8 cellular contexts compared by ENCODE assay signal in the genomic region with DNA sequence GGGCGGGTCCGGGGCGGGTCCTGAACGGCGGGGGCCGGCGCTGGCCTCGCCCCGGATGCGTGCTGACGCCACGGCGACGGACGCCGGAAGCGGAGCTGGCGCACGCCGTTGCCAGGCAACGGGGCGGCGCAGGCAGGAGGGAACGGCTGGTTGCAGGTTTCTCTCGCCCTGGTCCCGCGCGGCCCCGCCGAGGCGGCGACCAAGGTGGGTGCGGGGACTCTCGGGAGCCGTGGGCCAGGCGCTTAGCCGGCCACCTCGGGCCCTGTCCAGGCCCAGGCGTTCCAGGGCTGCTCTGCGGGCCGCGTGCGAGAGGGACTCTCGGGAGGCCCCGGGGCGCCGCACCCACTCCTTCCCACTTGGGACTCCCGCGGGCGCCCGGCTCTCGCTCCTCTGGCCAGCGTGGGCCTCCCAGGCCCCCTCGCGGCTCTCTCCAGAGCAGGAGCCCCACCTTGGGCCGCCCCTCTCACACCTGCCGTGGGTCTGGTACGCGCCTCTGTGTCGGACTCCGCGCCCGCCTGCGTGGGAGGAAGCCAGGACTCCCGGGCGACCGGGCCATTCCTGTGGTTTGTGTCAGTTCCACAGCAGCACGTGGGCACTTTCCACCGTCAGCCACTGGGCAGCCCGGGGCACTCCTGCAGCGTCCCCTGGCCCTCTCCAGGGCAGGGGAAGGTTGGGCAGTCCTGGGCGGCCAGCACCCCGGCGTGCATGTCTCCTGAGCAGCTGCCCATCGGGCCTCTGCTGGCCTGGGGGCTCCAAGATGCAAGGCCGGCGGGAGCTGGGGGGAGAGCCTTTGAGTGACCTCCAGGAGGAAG. TPM values are rescaled to one million over a fixed set of nuclear protein-coding genes. Genes with fewer than 3 reads are reported as not detected.
DNase-seq lines count a peak whose midpoint lies in the region; ATAC-seq, FAIRE-seq and TF ChIP-seq lines count a peak whose summit lies in the region.

A gene (plus strand): TSS at position 114 of the 812 bp plus-strand sequence. CDS start 644 bp downstream, at position 758.

- no peak for TF ChIP-seq CTCF in nephron progenitor cell (IDR thresholded peaks at IDR 0.05)

- H3K27ac Mint-ChIP-seq in activated T-helper 2 cell treated with anti-CD3 and anti-CD28 coated beads, Interferon-gamma antibody, Interleukin-2, Interleukin-4, amounts not matched to agents 10 μg/mL and 5 μg/mL and 100 μg/mL, durations not matched to agents 14 hours and 24 hours and 36 hours = peak within 1 kb of the TSS; percentile 49
- H3K27ac Mint-ChIP-seq in nephron progenitor cell = no peak within 1 kb of the TSS

- H3K4me3 Mint-ChIP-seq in activated T-helper 2 cell treated with anti-CD3 and anti-CD28 coated beads, Interferon-gamma antibody, Interleukin-2, Interleukin-4, amounts not matched to agents 10 μg/mL and 5 μg/mL and 100 μg/mL, durations not matched to agents 14 hours and 24 hours and 36 hours (ENCODE audit: low read depth) = peak within 1 kb of the TSS; percentile 61
- peak within 1 kb of the TSS; percentile 78 for H3K4me3 Mint-ChIP-seq in nephron progenitor cell

- intact Hi-C loops in activated T-helper 2 cell treated with anti-CD3 and anti-CD28 coated beads, Interferon-gamma antibody, Interleukin-2, Interleukin-4, amounts not matched to agents 10 μg/mL and 5 μg/mL and 100 μg/mL, durations not matched to agents 14 hours and 24 hours and 36 hours (cut with micrococcal nuclease) = loop anchor here (2.0 kb wide), 1 partner anchor 35 kb away; a partner anchor contains a TSS

- peaks cover 3% of the 10 kb centered on the region for H3K27me3 Mint-ChIP-seq in activated T-helper 2 cell treated with anti-CD3 and anti-CD28 coated beads, Interferon-gamma antibody, Interleukin-2, Interleukin-4, amounts not matched to agents 10 μg/mL and 5 μg/mL and 100 μg/mL, durations not matched to agents 14 hours and 24 hours and 36 hours (ENCODE audit: low read depth)
- peaks cover 12% of the 10 kb centered on the region for H3K27me3 Mint-ChIP-seq in nephron progenitor cell (ENCODE audit: low read depth, poor library complexity)

- H3K9me3 Mint-ChIP-seq in activated T-helper 2 cell treated with anti-CD3 and anti-CD28 coated beads, Interferon-gamma antibody, Interleukin-2, Interleukin-4, amounts not matched to agents 10 μg/mL and 5 μg/mL and 100 μg/mL, durations not matched to agents 14 hours and 24 hours and 36 hours = no peaks in the 10 kb centered on the region
- H3K9me3 Mint-ChIP-seq in nephron progenitor cell = no peaks in the 10 kb centered on the region

- peaks cover 4% of the 10 kb centered on the region for H3K4me1 Mint-ChIP-seq in activated T-helper 2 cell treated with anti-CD3 and anti-CD28 coated beads, Interferon-gamma antibody, Interleukin-2, Interleukin-4, amounts not matched to agents 10 μg/mL and 5 μg/mL and 100 μg/mL, durations not matched to agents 14 hours and 24 hours and 36 hours (ENCODE audit: low read depth)
- peaks cover 24% of the 10 kb centered on the region for H3K4me1 Mint-ChIP-seq in nephron progenitor cell

- DNase-seq in DMS153 treated with DMSO at 0.1 percent for 48 hours (lab: John Stamatoyannopoulos, UW; ENCODE audit: unreplicated experiment) (peak; percentile 18), HuH-7 (ENCODE audit: low spot score) (peak; percentile 98), RCC 7860 (ENCODE audit: low spot score) (peak; percentile 59), fibroblast of the conjunctiva (ENCODE audit: low read depth) (peak; percentile 77), nephron progenitor cell (peak; percentile 87)
- peak; percentile 86 for DNase-seq in activated T-helper 2 cell treated with anti-CD3 and anti-CD28 coated beads, Interferon-gamma antibody, Interleukin-2, Interleukin-4, amounts not matched to agents 10 μg/mL and 5 μg/mL and 100 μg/mL, durations not matched to agents 14 hours and 24 hours and 36 hours (ENCODE audit: low spot score)
- DNase-seq in stimulated activated naive CD8-positive, alpha-beta T cell treated with anti-CD3 and anti-CD28 coated beads, Interleukin-15, Interleukin-2, amounts not matched to agents 100 U/mL and 50 U/mL, for 24 hours = peak; percentile 92

- ATAC-seq in GM21526 (IDR thresholded peaks at IDR 0.05; ENCODE audit: low FRiP score, unreplicated experiment) = peak; percentile 84
- peak; percentile 97 for ATAC-seq in stimulated activated naive CD8-positive, alpha-beta T cell treated with anti-CD3 and anti-CD28 coated beads, Interleukin-15, Interleukin-2, amounts not matched to agents 100 U/mL and 50 U/mL, for 24 hours

- FAIRE-seq in RCC 7860 (lab: Jason Lieb, UNC) = no peak

- no peaks in the 10 kb centered on the region for H3K36me3 Mint-ChIP-seq in activated T-helper 2 cell treated with anti-CD3 and anti-CD28 coated beads, Interferon-gamma antibody, Interleukin-2, Interleukin-4, amounts not matched to agents 10 μg/mL and 5 μg/mL and 100 μg/mL, durations not matched to agents 14 hours and 24 hours and 36 hours (ENCODE audit: low read depth)
- no peaks in the 10 kb centered on the region for H3K36me3 Mint-ChIP-seq in nephron progenitor cell (ENCODE audit: low read depth)

RNA-seq across cellular contexts. Expression of the gene that starts here (rescaled TPM):
- total RNA-seq in activated T-helper 2 cell treated with anti-CD3 and anti-CD28 coated beads, Interferon-gamma antibody, Interleukin-2, Interleukin-4, amounts not matched to agents 10 μg/mL and 5 μg/mL and 100 μg/mL, durations not matched to agents 14 hours and 24 hours and 36 hours = 0.94 and 1.4 TPM in 2 replicates

Comparison
In these comparisons a context has a peak if more than half of its experiments do, and no peak if none do; other contexts are left out.
1. Peak in every context shown above with its lines: DNase-seq and ATAC-seq.
2. DNase-seq: peak in every context shown above with its lines; median percentile 98 in HuH-7; 92 in stimulated activated naive CD8-positive, alpha-beta T cell treated with anti-CD3 and anti-CD28 coated beads, Interleukin-15, Interleukin-2, amounts not matched to agents 100 U/mL and 50 U/mL, for 24 hours; 87 in nephron progenitor cell; 86 in activated T-helper 2 cell treated with anti-CD3 and anti-CD28 coated beads, Interferon-gamma antibody, Interleukin-2, Interleukin-4, amounts not matched to agents 10 μg/mL and 5 μg/mL and 100 μg/mL, durations not matched to agents 14 hours and 24 hours and 36 hours; 77 in fibroblast of the conjunctiva; 59 in RCC 7860; 18 in DMS153 treated with DMSO at 0.1 percent for 48 hours.